8 cellular contexts compared by ENCODE assay signal in genomic region chr12:122203301-122203967, GRCh38. TPM values are rescaled to one million over a fixed set of nuclear protein-coding genes. Genes with fewer than 3 reads are reported as not detected.
DNase-seq lines count a peak whose midpoint lies in the region; ATAC-seq and TF ChIP-seq lines count a peak whose summit lies in the region.

TSS of gene B3GNT4 (plus strand) at chr12:122203709. CDS start at chr12:122204619, 910 bp downstream.

- H3K9me3 Mint-ChIP-seq in CD8-positive, alpha-beta T cell, result no peaks in the 10 kb centered on the region
- no peaks in the 10 kb centered on the region for H3K9me3 Mint-ChIP-seq in activated naive CD8-positive, alpha-beta T cell treated with anti-CD3 and anti-CD28 coated beads, Interleukin-2, amount 10 ng/mL, durations not matched to agents 7 days and 5 days

- H3K4me3 ChIP-seq in CD8-positive, alpha-beta T cell (ENCODE audit: low read depth, low read length), result peak within 1 kb of the TSS; percentile 61
- H3K4me3 ChIP-seq in SK-N-SH (ENCODE audit: low read depth in 2 of 2, low read length in 1 of 2) (peak within 1 kb of the TSS; percentile 55 to 69), retinal pigment epithelial cell (ENCODE audit: low read length) (peak within 1 kb of the TSS; percentile 49)

- TF ChIP-seq EP300 in SK-N-SH (IDR thresholded peaks at IDR 0.05; ENCODE audit: borderline replicate concordance in 1 of 2, low read depth in 1 of 2, low read length in 1 of 2), result no peak

- peaks cover 9% of the 10 kb centered on the region for H3K36me3 ChIP-seq in CD8-positive, alpha-beta T cell (ENCODE audit: insufficient read depth, low read length)
- peaks cover 7 to 20% of the 10 kb centered on the region in 2 experiments for H3K36me3 ChIP-seq in SK-N-SH (replicated peaks in 1 of 2; ENCODE audit: control insufficient read depth in 1 of 2, insufficient read depth in 2 of 2, low read length in 1 of 2)

- CTCF ChIA-PET in CD8-positive, alpha-beta T cell (lab: Charles Lee), result no interaction called here
- CTCF ChIA-PET in SK-N-SH (lab: Yijun Ruan, JAX), result interaction anchor here (0.8 to 5.7 kb wide), 4 partner anchors 12 to 149 kb away, joined by 3 to 30 read pairs (median 15); no protein-coding TSS in a partner anchor

- peaks cover 5% of the 10 kb centered on the region for H3K27me3 Mint-ChIP-seq in CD8-positive, alpha-beta T cell (ENCODE audit: low read depth)
- H3K27me3 Mint-ChIP-seq in activated naive CD8-positive, alpha-beta T cell treated with anti-CD3 and anti-CD28 coated beads, Interleukin-2, amount 10 ng/mL, durations not matched to agents 7 days and 5 days, result peaks cover 29% of the 10 kb centered on the region

- H3K27me3 ChIP-seq in CD8-positive, alpha-beta T cell (ENCODE audit: insufficient read depth, low read length), result no peaks in the 10 kb centered on the region
- H3K27me3 ChIP-seq in SK-N-SH (ENCODE audit: insufficient read depth), result no peaks in the 10 kb centered on the region

- DNase-seq in CD8-positive, alpha-beta T cell, result peak in 6 of 7 experiments; percentile 50 to 79 (median 66)
- DNase-seq in HS-27A (ENCODE audit: low read depth) (peak; percentile 26), SK-N-SH (peak; percentile 85), left ventricle myocardium superior (peak; percentile 74), retinal pigment epithelial cell (ENCODE audit: low read depth) (no peak)
- peak; percentile 80 for DNase-seq in activated naive CD8-positive, alpha-beta T cell treated with anti-CD3 and anti-CD28 coated beads, Interleukin-2, amount 10 ng/mL, durations not matched to agents 7 days and 5 days

- H3K9me3 ChIP-seq in CD8-positive, alpha-beta T cell (ENCODE audit: low read length), result no peaks in the 10 kb centered on the region
- H3K9me3 ChIP-seq in SK-N-SH, result no peaks in the 10 kb centered on the region

- H4K20me1 ChIP-seq in SK-N-SH (ENCODE audit: insufficient read depth), result 0 out of 2 replicates have a peak, but pooled peaks cover 4% of the 10 kb centered on the region

- peaks cover 16% of the 10 kb centered on the region for H3K36me3 Mint-ChIP-seq in CD8-positive, alpha-beta T cell
- peaks cover 7% of the 10 kb centered on the region for H3K36me3 Mint-ChIP-seq in activated naive CD8-positive, alpha-beta T cell treated with anti-CD3 and anti-CD28 coated beads, Interleukin-2, amount 10 ng/mL, durations not matched to agents 7 days and 5 days

- peak within 1 kb of the TSS; percentile 43; the same call in 1 of the 2 replicates for H3K9ac ChIP-seq in SK-N-SH

- TF ChIP-seq CTCF in CD8-positive, alpha-beta T cell (IDR thresholded peaks at IDR 0.05), result no peak
- no peak for TF ChIP-seq CTCF in SK-N-SH (IDR thresholded peaks at IDR 0.05)
- no peak for TF ChIP-seq CTCF in retinal pigment epithelial cell (conservative IDR thresholded peaks at IDR 0.05; ENCODE audit: low read depth, low read length)

- no peak for TF ChIP-seq RAD21 in SK-N-SH (IDR thresholded peaks at IDR 0.05; ENCODE audit: low read length)

- no peaks in the 10 kb centered on the region for H3K79me2 ChIP-seq in SK-N-SH (ENCODE audit: insufficient read depth)

- peaks cover 16% of the 10 kb centered on the region for H3K4me1 Mint-ChIP-seq in CD8-positive, alpha-beta T cell (ENCODE audit: low read depth)
- peaks cover 8% of the 10 kb centered on the region for H3K4me1 Mint-ChIP-seq in activated naive CD8-positive, alpha-beta T cell treated with anti-CD3 and anti-CD28 coated beads, Interleukin-2, amount 10 ng/mL, durations not matched to agents 7 days and 5 days

- H3K4me2 ChIP-seq in SK-N-SH, result peak within 1 kb of the TSS; percentile 82

- H3K27ac ChIP-seq in CD8-positive, alpha-beta T cell (ENCODE audit: low read depth, low read length), result no peak within 1 kb of the TSS
- peak within 1 kb of the TSS in 1 of 2 experiments; percentile 39; a peak in 1 of 4 replicates for H3K27ac ChIP-seq in SK-N-SH (ENCODE audit: low read depth in 2 of 2, low read length in 1 of 2)

- H2AFZ ChIP-seq in SK-N-SH (ENCODE audit: low read depth), result peak within 1 kb of the TSS; percentile 85

- POLR2A ChIA-PET in CD8-positive, alpha-beta T cell (lab: Charles Lee), result no interaction called here
- POLR2A ChIA-PET in SK-N-SH (lab: Yijun Ruan, JAX), result interaction anchor here (1.0 to 3.4 kb wide), 2 partner anchors 22 to 24 kb away, joined by 7 to 14 read pairs; partner anchors contain the start of gene DIABLO
- POLR2A ChIA-PET in activated naive CD8-positive, alpha-beta T cell treated with anti-CD3 and anti-CD28 coated beads, Interleukin-2, amount 10 ng/mL, durations not matched to agents 7 days and 5 days (lab: Charles Lee), result interaction anchor here (0.6 kb wide), 2 partner anchors 23 to 63 kb away, joined by 4 read pairs; partner anchors contain the start of gene DIABLO

- H3K4me1 ChIP-seq in CD8-positive, alpha-beta T cell (ENCODE audit: insufficient read depth, low read length), result peaks cover 11% of the 10 kb centered on the region
- H3K4me1 ChIP-seq in SK-N-SH (ENCODE audit: control insufficient read depth in 1 of 2, insufficient read depth in 2 of 2, low read depth in 1 of 2, low read length in 1 of 2), result peaks cover 0 to 27% of the 10 kb centered on the region in 2 experiments; a peak in 2 of 4 replicates

- H3K27ac Mint-ChIP-seq in CD8-positive, alpha-beta T cell, result no peak within 1 kb of the TSS
- no peak within 1 kb of the TSS for H3K27ac Mint-ChIP-seq in activated naive CD8-positive, alpha-beta T cell treated with anti-CD3 and anti-CD28 coated beads, Interleukin-2, amount 10 ng/mL, durations not matched to agents 7 days and 5 days

- intact Hi-C loops in CD8-positive, alpha-beta T cell (cut with DNase I, micrococcal nuclease), result loop anchor here (1.0 kb wide), 2 partner anchors 23 to 124 kb away; partner anchors contain the start of gene DIABLO (in 1 of the 2)
- intact Hi-C loops in left ventricle myocardium superior (cut with micrococcal nuclease), result no loop called here

- peak within 1 kb of the TSS; percentile 83 for H3K4me3 Mint-ChIP-seq in CD8-positive, alpha-beta T cell
- H3K4me3 Mint-ChIP-seq in activated naive CD8-positive, alpha-beta T cell treated with anti-CD3 and anti-CD28 coated beads, Interleukin-2, amount 10 ng/mL, durations not matched to agents 7 days and 5 days, result peak within 1 kb of the TSS; percentile 82

- WGBS in SK-N-SH (ENCODE audit: low lambda C conversion rate), result under 1% methylated on average over 36 of the region's 78 CpGs

- H3F3A ChIP-seq in SK-N-SH (replicated peaks; ENCODE audit: insufficient read depth), result peaks cover 15% of the 10 kb centered on the region

- peak; percentile 79 for ATAC-seq in CD8-positive, alpha-beta T cell
- peak; percentile 74 for ATAC-seq in activated naive CD8-positive, alpha-beta T cell treated with anti-CD3 and anti-CD28 coated beads, Interleukin-2, amount 10 ng/mL, durations not matched to agents 7 days and 5 days (ENCODE audit: low read depth)
- ATAC-seq in left ventricle myocardium superior (peak; percentile 78), GM19035 (IDR thresholded peaks at IDR 0.05; ENCODE audit: unreplicated experiment) (no peak), GM18861 (IDR thresholded peaks at IDR 0.05; ENCODE audit: unreplicated experiment) (no peak)

- no peaks in the 10 kb centered on the region for H3K9me2 ChIP-seq in SK-N-SH

TF ChIP-seq in SK-N-SH, 30 proteins besides CTCF, POLR2A, EP300 and RAD21 (continues in another document):
- TF ChIP-seq USF2 (IDR thresholded peaks at IDR 0.05; ENCODE audit: borderline replicate concordance, low read depth, low read length) (no peak), USF1 (IDR thresholded peaks at IDR 0.05; ENCODE audit: borderline replicate concordance, low read depth) (no peak), TCF12 (IDR thresholded peaks at IDR 0.05) (no peak), FOXJ3 (CRISPR knock-in tag; IDR thresholded peaks at IDR 0.05) (no peak), RFX5 (IDR thresholded peaks at IDR 0.05; ENCODE audit: low read length) (no peak), RCOR1 (IDR thresholded peaks at IDR 0.05; ENCODE audit: low read length) (no peak), FOXM1 (IDR thresholded peaks at IDR 0.05; ENCODE audit: low read depth) (no peak), CHD2 (IDR thresholded peaks at IDR 0.05; ENCODE audit: low read length, partially characterized antibody) (no peak), ELF1 (IDR thresholded peaks at IDR 0.05) (no peak), MAX (IDR thresholded peaks at IDR 0.05; ENCODE audit: low read depth) (peak; percentile 72), YY1 (IDR thresholded peaks at IDR 0.05; ENCODE audit: low read depth) (no peak), NFIC (IDR thresholded peaks at IDR 0.05; ENCODE audit: borderline replicate concordance) (no peak), EZH2phosphoT487 (IDR thresholded peaks at IDR 0.05; ENCODE audit: borderline replicate concordance, low read depth) (no peak), MEF2A (IDR thresholded peaks at IDR 0.05; ENCODE audit: borderline replicate concordance, low read depth) (no peak), GABPA (IDR thresholded peaks at IDR 0.05; ENCODE audit: low read depth) (no peak), FOSL2 (IDR thresholded peaks at IDR 0.05; ENCODE audit: borderline replicate concordance, low read depth) (no peak), JUND (IDR thresholded peaks at IDR 0.05) (no peak), MXI1 (IDR thresholded peaks at IDR 0.05; ENCODE audit: low read depth, low read length) (peak; percentile 35; the same call in 1 of the 2 replicates)

RNA-seq across cellular contexts. Expression of gene B3GNT4, which starts in this region (rescaled TPM):
- not detected for total RNA-seq in CD8-positive, alpha-beta T cell
- 0.81 and 0.84 TPM in 2 replicates for polyA plus RNA-seq in SK-N-SH (2012; rRNA removed)
- 0.54 and 0.58 TPM in 2 replicates for polyA plus RNA-seq in SK-N-SH (2012; cell fraction: cytosol; rRNA removed)
- polyA plus RNA-seq in SK-N-SH (2012; cell fraction: nucleus; rRNA removed), result 1.7 and 1.8 TPM in 2 replicates
- 1 to 10 TPM; 1.1 to 1.6 TPM for total RNA-seq in activated naive CD8-positive, alpha-beta T cell treated with anti-CD3 and anti-CD28 coated beads, Interleukin-2, amount 10 ng/mL, durations not matched to agents 7 days and 5 days
- total RNA-seq in left ventricle myocardium superior, result not detected

Comparison
In these comparisons a context has a peak if more than half of its experiments do, and no peak if none do; other contexts are left out.
1. Peak in DNase-seq, ATAC-seq and H3K4me3 ChIP-seq in CD8-positive, alpha-beta T cell; RNA of the gene not detected or under 1 TPM.
2. Peak in DNase-seq and ATAC-seq in left ventricle myocardium superior; RNA of the gene not detected or under 1 TPM.